ENCODE assay signal across 10 cellular contexts in the genomic region with DNA sequence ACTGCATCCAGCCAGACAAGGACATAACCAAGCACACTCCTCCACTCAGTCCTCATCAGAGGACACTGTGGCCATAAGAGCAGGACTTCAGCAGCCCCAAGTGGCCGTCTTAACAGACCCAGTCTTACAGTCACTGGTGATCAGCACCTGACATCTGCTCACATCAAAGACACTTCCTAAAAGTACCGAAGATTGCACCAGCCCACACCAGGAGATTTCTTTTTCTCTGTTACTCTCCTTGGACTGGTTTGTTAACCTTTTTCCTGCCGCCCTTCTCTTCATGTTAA. TPM values are rescaled to one million over a fixed set of nuclear protein-coding genes. Genes with fewer than 3 reads are reported as not detected.
DNase-seq lines count a peak whose midpoint lies in the region; ATAC-seq and TF ChIP-seq lines count a peak whose summit lies in the region.
"Had no signal": no experiment of that assay in that cellular context is flagged by ENCODE, and none has a peak within 500 bp of the region (broad histone marks: within the 10 kb centered on the region; RNA-seq: fewer than 3 reads in every experiment).

No MANE protein-coding gene starts in this region.

- H3K9me3 Mint-ChIP-seq in GM23338, result no peaks in the 10 kb centered on the region; the same call in 2 of the 3 replicates
- H3K9me3 Mint-ChIP-seq in activated T-helper 17 cell treated with anti-CD3 and anti-CD28 coated beads, Interleukin-2, amount 50 U/mL, for 72 hours, result no peaks in the 10 kb centered on the region

- peak; percentile 9 for DNase-seq in COLO668 (lab: John Stamatoyannopoulos, UW; ENCODE audit: unreplicated experiment)
- DNase-seq in GM23338 (ENCODE audit: low spot score), result peak; percentile 19
- DNase-seq in midbrain (lab: John Stamatoyannopoulos, UW), result peak; percentile 47
- DNase-seq in foreskin keratinocyte, result no peak
- no peak for DNase-seq in NCI-H1092 treated with DMSO at 0.1 percent for 48 hours (lab: John Stamatoyannopoulos, UW)
- DNase-seq in activated CD4-positive, CD25-positive, alpha-beta regulatory T cell treated with anti-CD3 and anti-CD28 coated beads, Interleukin-2, amount 50 U/mL, for 72 hours, result no peak

- peak in 1 of 2 experiments; percentile 40; a peak in 2 of 4 replicates for TF ChIP-seq CTCF in GM23338 (conservative IDR thresholded peaks at IDR 0.05; ENCODE audit: low read depth in 2 of 2)
- no peak for TF ChIP-seq CTCF in foreskin keratinocyte (conservative IDR thresholded peaks at IDR 0.05)

- H3K27me3 ChIP-seq in GM23338 (ENCODE audit: insufficient read depth) (peaks cover 23% of the 10 kb centered on the region; the same call in 1 of the 2 replicates), foreskin keratinocyte (peaks cover 44% of the 10 kb centered on the region)

- ATAC-seq in GM23338, result peak; percentile 19
- no peak for ATAC-seq in activated T-helper 17 cell treated with anti-CD3 and anti-CD28 coated beads, Interleukin-2, amount 50 U/mL, for 72 hours (replicated peaks)
- no peak for ATAC-seq in foreskin keratinocyte
- ATAC-seq in GM21825 (IDR thresholded peaks at IDR 0.05; ENCODE audit: unreplicated experiment), result no peak

- H3K36me3 Mint-ChIP-seq in GM23338 (ENCODE audit: low read depth), result no peaks in the 10 kb centered on the region
- H3K36me3 Mint-ChIP-seq in activated T-helper 17 cell treated with anti-CD3 and anti-CD28 coated beads, Interleukin-2, amount 50 U/mL, for 72 hours (ENCODE audit: low read depth), result no peaks in the 10 kb centered on the region

- no peaks in the 10 kb centered on the region for H4K20me1 ChIP-seq in GM23338 (replicated peaks; ENCODE audit: insufficient read depth)

- no peaks in the 10 kb centered on the region for H3K36me3 ChIP-seq in GM23338 (ENCODE audit: insufficient read depth)

- no peaks in the 10 kb centered on the region for H3F3A ChIP-seq in GM23338 (replicated peaks; ENCODE audit: low read depth)

- H3K27me3 Mint-ChIP-seq in GM23338 (ENCODE audit: insufficient read depth, low read depth, poor library complexity), result peaks cover 14% of the 10 kb centered on the region
- no peaks in the 10 kb centered on the region for H3K27me3 Mint-ChIP-seq in activated T-helper 17 cell treated with anti-CD3 and anti-CD28 coated beads, Interleukin-2, amount 50 U/mL, for 72 hours

- peak overlapping the region; percentile 84 for H3K4me2 ChIP-seq in GM23338

- H3K9me2 ChIP-seq in GM23338 (ENCODE audit: insufficient read depth), result no peaks in the 10 kb centered on the region

- peaks cover 23% of the 10 kb centered on the region for H3K4me1 Mint-ChIP-seq in GM23338
- H3K4me1 Mint-ChIP-seq in activated T-helper 17 cell treated with anti-CD3 and anti-CD28 coated beads, Interleukin-2, amount 50 U/mL, for 72 hours, result peaks cover 16% of the 10 kb centered on the region

- H2AFZ ChIP-seq in GM23338, result peak overlapping the region; percentile 95; the same call in 1 of the 2 replicates

- H3K27ac Mint-ChIP-seq in GM23338, result no peak overlapping the region
- H3K27ac Mint-ChIP-seq in activated T-helper 17 cell treated with anti-CD3 and anti-CD28 coated beads, Interleukin-2, amount 50 U/mL, for 72 hours, result peak overlapping the region; percentile 12

- H3K27ac ChIP-seq in GM23338 (ENCODE audit: low read depth) (no peak overlapping the region), foreskin keratinocyte (no peak overlapping the region)
- H3K27ac ChIP-seq: epithelial cell of prostate had no signal

- H3K4me3 Mint-ChIP-seq in GM23338, result peak overlapping the region; percentile 71
- H3K4me3 Mint-ChIP-seq in activated T-helper 17 cell treated with anti-CD3 and anti-CD28 coated beads, Interleukin-2, amount 50 U/mL, for 72 hours, result peak overlapping the region; percentile 83

- H3K4me3 ChIP-seq in GM23338, result peak overlapping the region; percentile 71

- H3K4me1 ChIP-seq in GM23338 (ENCODE audit: insufficient read depth), result peaks cover 16% of the 10 kb centered on the region; the same call in 1 of the 2 replicates
- no peaks in the 10 kb centered on the region for H3K4me1 ChIP-seq in foreskin keratinocyte

- no peaks in the 10 kb centered on the region for H3K79me2 ChIP-seq in GM23338 (replicated peaks; ENCODE audit: insufficient read depth)

TF ChIP-seq in GM23338, 12 proteins besides CTCF, POLR2A, EP300 and RAD21:
- TF ChIP-seq EZH2 (IDR thresholded peaks at IDR 0.05; ENCODE audit: low read depth, unreplicated experiment) (no peak), ZNF114 (CRISPR knock-in tag; IDR thresholded peaks at IDR 0.05) (no peak), NANOG (IDR thresholded peaks at IDR 0.05; ENCODE audit: borderline replicate concordance) (no peak), EZH2phosphoT487 (IDR thresholded peaks at IDR 0.05; ENCODE audit: unreplicated experiment) (no peak), CREB1 (CRISPR knock-in tag; IDR thresholded peaks at IDR 0.05; ENCODE audit: low read depth) (no peak)
- TF ChIP-seq, protein P1, sequence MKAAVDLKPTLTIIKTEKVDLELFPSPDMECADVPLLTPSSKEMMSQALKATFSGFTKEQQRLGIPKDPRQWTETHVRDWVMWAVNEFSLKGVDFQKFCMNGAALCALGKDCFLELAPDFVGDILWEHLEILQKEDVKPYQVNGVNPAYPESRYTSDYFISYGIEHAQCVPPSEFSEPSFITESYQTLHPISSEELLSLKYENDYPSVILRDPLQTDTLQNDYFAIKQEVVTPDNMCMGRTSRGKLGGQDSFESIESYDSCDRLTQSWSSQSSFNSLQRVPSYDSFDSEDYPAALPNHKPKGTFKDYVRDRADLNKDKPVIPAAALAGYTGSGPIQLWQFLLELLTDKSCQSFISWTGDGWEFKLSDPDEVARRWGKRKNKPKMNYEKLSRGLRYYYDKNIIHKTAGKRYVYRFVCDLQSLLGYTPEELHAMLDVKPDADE (IDR thresholded peaks at IDR 0.05), result no peak

RNA-seq across cellular contexts. Expression of a gene that starts 44.1 kb away (rescaled TPM):
- 51.9 and 57.8 TPM in 2 replicates for total RNA-seq in GM23338 (2014; rRNA removed; shearing (Covaris generic))
- 75.6 and 79.0 TPM in 2 replicates for polyA plus RNA-seq in GM23338 (2016; fragmentation: Nextera tagmentation; extraction: Ambion mirVana)
- 10 to 100 TPM; 76.0 to 93.9 TPM for total RNA-seq in activated T-helper 17 cell treated with anti-CD3 and anti-CD28 coated beads, Interleukin-2, amount 50 U/mL, for 72 hours
- total RNA-seq in foreskin keratinocyte, result 55.9 and 62.8 TPM in 2 replicates
- 63.0 and 66.0 TPM in 2 replicates for polyA plus RNA-seq in foreskin keratinocyte

RNA-seq across cellular contexts. Expression of a gene that starts 52.0 kb away (rescaled TPM):
- 0.24 and 2.6 TPM in 2 replicates for total RNA-seq in GM23338 (2014; rRNA removed; shearing (Covaris generic))
- polyA plus RNA-seq in GM23338 (2016; fragmentation: Nextera tagmentation; extraction: Ambion mirVana) (0.31 TPM in 1 of 2 replicates, not detected in the other), foreskin keratinocyte (not detected in 2 replicates)
- 10 to 100 TPM; 47.2 to 65.9 TPM for total RNA-seq in activated T-helper 17 cell treated with anti-CD3 and anti-CD28 coated beads, Interleukin-2, amount 50 U/mL, for 72 hours
- total RNA-seq in foreskin keratinocyte, result not detected in 2 replicates
- total RNA-seq: NCI-H460 had no signal

Comparison
In these comparisons a context has a peak if more than half of its experiments do, and no peak if none do; other contexts are left out.
1. DNase-seq: peak in COLO668 (single experiment), GM23338 (single experiment) and midbrain (single experiment); none in foreskin keratinocyte (0 of 2), NCI-H1092 treated with DMSO at 0.1 percent for 48 hours (single experiment) and activated CD4-positive, CD25-positive, alpha-beta regulatory T cell treated with anti-CD3 and anti-CD28 coated beads, Interleukin-2, amount 50 U/mL, for 72 hours (single experiment).
2. RNA of a gene that starts 52.0 kb away (total RNA-seq): 47.2 to 65.9 TPM in activated T-helper 17 cell treated with anti-CD3 and anti-CD28 coated beads, Interleukin-2, amount 50 U/mL, for 72 hours; 0.24 to 2.6 TPM in GM23338 and not detected in foreskin keratinocyte; every median in the first group is over 10 times any median in the second.